ENCODE assay signal across 20 cellular contexts in the genomic region with DNA sequence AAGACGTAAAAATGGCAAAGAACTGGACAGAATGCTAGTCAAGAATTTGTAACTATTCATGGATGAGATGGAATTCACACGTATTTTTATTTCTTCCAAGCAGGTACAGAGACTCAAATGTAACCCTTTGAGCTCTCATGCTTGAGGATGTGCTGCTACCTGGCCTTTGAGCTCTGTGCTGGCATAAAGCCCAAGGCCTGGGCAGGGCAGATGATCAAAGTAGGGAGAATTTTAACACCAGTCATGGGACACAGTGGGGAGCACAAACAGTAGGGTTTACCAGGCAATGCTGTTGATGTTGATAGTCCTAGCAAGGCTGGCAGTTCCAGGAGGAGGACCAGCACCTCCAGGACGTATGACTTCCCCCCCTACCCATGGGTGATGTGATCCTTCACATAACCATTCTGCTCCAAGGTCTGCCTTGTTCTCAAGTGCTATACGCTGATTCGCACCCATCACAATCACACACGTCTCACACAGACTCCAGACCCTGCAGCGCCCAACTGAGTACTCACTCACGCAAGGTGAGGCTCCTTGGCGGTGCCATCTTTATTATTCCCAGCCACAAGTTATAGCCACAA. TPM values are rescaled to one million over a fixed set of nuclear protein-coding genes. Genes with fewer than 3 reads are reported as not detected.
DNase-seq lines count a peak whose midpoint lies in the region; ATAC-seq and TF ChIP-seq lines count a peak whose summit lies in the region.
"Had no signal": no experiment of that assay in that cellular context is flagged by ENCODE, and none has a peak within 500 bp of the region (broad histone marks: within the 10 kb centered on the region; RNA-seq: fewer than 3 reads in every experiment).

No MANE protein-coding gene starts in this region.

- CTCF ChIA-PET in RWPE1 (lab: Yijun Ruan, JAX), result interaction anchor here (1.2 kb wide), 1 partner anchor 39 kb away, joined by 3 read pairs; no protein-coding TSS in a partner anchor
- CTCF ChIA-PET in activated CD8-positive, alpha-beta T cell treated with anti-CD3 and anti-CD28 coated beads, Interleukin-2, amount 10 ng/mL, durations not matched to agents 7 days and 5 days (lab: Charles Lee), result no interaction called here

- no peak for TF ChIP-seq CTCF in RWPE1 (conservative IDR thresholded peaks at IDR 0.05; ENCODE audit: low read depth)
- no peak for TF ChIP-seq CTCF in dorsolateral prefrontal cortex (IDR thresholded peaks at IDR 0.05 in 54 of 56, conservative IDR thresholded peaks at IDR 0.05 in 2 of 56; ENCODE audit: low read depth in 1 of 56, partially characterized antibody in 56 of 56)

- DNase-seq in RWPE1 (ENCODE audit: low spot score) (no peak), dorsolateral prefrontal cortex (peak in 1 of 10 donors; percentile 31), NOMO-1 treated with DMSO at 0.1 percent for 48 hours (lab: John Stamatoyannopoulos, UW; ENCODE audit: unreplicated experiment) (no peak)
- DNase-seq in activated CD8-positive, alpha-beta T cell treated with anti-CD3 and anti-CD28 coated beads, Interleukin-2, amount 10 ng/mL, durations not matched to agents 7 days and 5 days, result no peak
- DNase-seq: activated CD4-positive, alpha-beta T cell treated with anti-CD3 and anti-CD28 coated beads, Interleukin-2, amount 50 U/mL, for 4 hours; activated T-cell treated with anti-CD3 and anti-CD28 coated beads, Interleukin-2, amount 50 U/mL, for 48 hours; CD8-positive, alpha-beta memory T cell; cortex of kidney; GOT3; NCI-H1417 treated with DMSO at 0.1 percent for 48 hours; NCI-H526 treated with DMSO at 0.1 percent for 48 hours; SHP77 treated with DMSO at 0.1 percent for 48 hours; T-helper 1 cell had no signal

- intact Hi-C loops in dorsolateral prefrontal cortex (cut with DNase I), result loop anchor here in 1 of 2 donors (10.0 kb wide), 1 partner anchor 130 kb away; no protein-coding TSS in a partner anchor

- H3K9me3 ChIP-seq in muscle layer of colon (ENCODE audit: low read length), result no peaks in the 10 kb centered on the region
- H3K9me3 ChIP-seq: thyroid gland had no signal

- H3K9ac ChIP-seq in muscle layer of colon (ENCODE audit: low read length), result no peak overlapping the region

- no peaks in the 10 kb centered on the region for H3K27me3 Mint-ChIP-seq in activated CD8-positive, alpha-beta T cell treated with anti-CD3 and anti-CD28 coated beads, Interleukin-2, amount 10 ng/mL, durations not matched to agents 7 days and 5 days (ENCODE audit: low read depth)
- H3K27me3 Mint-ChIP-seq: activated naive CD4-positive, alpha-beta T cell treated with anti-CD3 and anti-CD28 coated beads, Interleukin-2, amount 50 U/mL, for 24 hours; CD8-positive, alpha-beta memory T cell had no signal

- peaks cover 11% of the 10 kb centered on the region for H3K4me1 Mint-ChIP-seq in activated CD8-positive, alpha-beta T cell treated with anti-CD3 and anti-CD28 coated beads, Interleukin-2, amount 10 ng/mL, durations not matched to agents 7 days and 5 days (ENCODE audit: low read depth)

- H3K27ac Mint-ChIP-seq in activated CD8-positive, alpha-beta T cell treated with anti-CD3 and anti-CD28 coated beads, Interleukin-2, amount 10 ng/mL, durations not matched to agents 7 days and 5 days, result no peak overlapping the region
- H3K27ac Mint-ChIP-seq: activated naive CD4-positive, alpha-beta T cell treated with anti-CD3 and anti-CD28 coated beads, Interleukin-2, amount 50 U/mL, for 24 hours; stimulated activated effector memory CD8-positive, alpha-beta T cell treated with anti-CD3 and anti-CD28 coated beads, Interleukin-12 subunit alpha, Interleukin-12 subunit beta, amount 100 ng/mL, for 72 hours had no signal

- H3K4me3 ChIP-seq in dorsolateral prefrontal cortex (no peak overlapping the region), muscle layer of colon (ENCODE audit: low read depth in 1 of 2, low read length in 2 of 2) (no peak overlapping the region)
- H3K4me3 ChIP-seq: thyroid gland had no signal

- no peaks in the 10 kb centered on the region for H3K9me3 Mint-ChIP-seq in activated CD8-positive, alpha-beta T cell treated with anti-CD3 and anti-CD28 coated beads, Interleukin-2, amount 10 ng/mL, durations not matched to agents 7 days and 5 days (ENCODE audit: insufficient read depth)
- H3K9me3 Mint-ChIP-seq: activated naive CD4-positive, alpha-beta T cell treated with anti-CD3 and anti-CD28 coated beads, Interleukin-2, amount 50 U/mL, for 24 hours; CD8-positive, alpha-beta memory T cell; stimulated activated effector memory CD8-positive, alpha-beta T cell treated with anti-CD3 and anti-CD28 coated beads, Interleukin-12 subunit alpha, Interleukin-12 subunit beta, amount 100 ng/mL, for 72 hours had no signal

- POLR2A ChIA-PET in RWPE1 (lab: Yijun Ruan, JAX; ENCODE audit: low non-redundant PET), result interaction anchor here (1.1 kb wide), 1 partner anchor 26 kb away, joined by 3 read pairs; no protein-coding TSS in a partner anchor
- POLR2A ChIA-PET in activated CD8-positive, alpha-beta T cell treated with anti-CD3 and anti-CD28 coated beads, Interleukin-2, amount 10 ng/mL, durations not matched to agents 7 days and 5 days (lab: Charles Lee), result no interaction called here

- H3K27ac ChIP-seq in RWPE1 (0 out of 2 replicates have a peak overlapping the region, but pooled peaks have one; percentile 13), dorsolateral prefrontal cortex (peak overlapping the region in 31 of 59 donors; percentile 1 to 78 (median 46)), muscle layer of colon (ENCODE audit: low read depth, low read length) (peak overlapping the region; percentile 60), temporal lobe (ENCODE audit: low read depth, low read length) (peak overlapping the region; percentile 69)
- H3K27ac ChIP-seq: thyroid gland had no signal

- no peak overlapping the region for H3K4me3 Mint-ChIP-seq in activated CD8-positive, alpha-beta T cell treated with anti-CD3 and anti-CD28 coated beads, Interleukin-2, amount 10 ng/mL, durations not matched to agents 7 days and 5 days
- H3K4me3 Mint-ChIP-seq: activated naive CD4-positive, alpha-beta T cell treated with anti-CD3 and anti-CD28 coated beads, Interleukin-2, amount 50 U/mL, for 24 hours; CD8-positive, alpha-beta memory T cell; stimulated activated effector memory CD8-positive, alpha-beta T cell treated with anti-CD3 and anti-CD28 coated beads, Interleukin-12 subunit alpha, Interleukin-12 subunit beta, amount 100 ng/mL, for 72 hours had no signal

- no peaks in the 10 kb centered on the region for H3K27me3 ChIP-seq in dorsolateral prefrontal cortex
- H3K27me3 ChIP-seq in muscle layer of colon (ENCODE audit: control insufficient read depth in 1 of 2, insufficient read depth in 2 of 2, low read length in 2 of 2), result no peaks in the 10 kb centered on the region
- H3K27me3 ChIP-seq: thyroid gland had no signal

- H3K4me1 ChIP-seq in muscle layer of colon (ENCODE audit: insufficient read depth, low read length), result peaks cover 40% of the 10 kb centered on the region

- H3K36me3 Mint-ChIP-seq in activated CD8-positive, alpha-beta T cell treated with anti-CD3 and anti-CD28 coated beads, Interleukin-2, amount 10 ng/mL, durations not matched to agents 7 days and 5 days (ENCODE audit: low read depth), result peaks cover 43% of the 10 kb centered on the region

- H3K36me3 ChIP-seq in muscle layer of colon (ENCODE audit: insufficient read depth, low read length), result peaks cover 33% of the 10 kb centered on the region

- ATAC-seq in HG02642 (IDR thresholded peaks at IDR 0.05; ENCODE audit: poor library complexity, unreplicated experiment) (no peak), HG02938 (IDR thresholded peaks at IDR 0.05; ENCODE audit: unreplicated experiment) (no peak)
- ATAC-seq in activated CD8-positive, alpha-beta T cell treated with anti-CD3 and anti-CD28 coated beads, Interleukin-2, amount 10 ng/mL, durations not matched to agents 7 days and 5 days, result no peak
- ATAC-seq: stimulated activated effector memory CD8-positive, alpha-beta T cell treated with anti-CD3 and anti-CD28 coated beads, Interleukin-12 subunit alpha, Interleukin-12 subunit beta, amount 100 ng/mL, for 72 hours had no signal

RNA-seq across cellular contexts. Expression of gene DLG5, which starts 48.6 kb away (rescaled TPM):
- total RNA-seq in dorsolateral prefrontal cortex (10 to 100 TPM; 24.0 to 52.8 (median 34.1) TPM), temporal lobe (40.3 TPM)
- 1 to 10 TPM; 3.2 to 3.5 TPM for total RNA-seq in activated CD8-positive, alpha-beta T cell treated with anti-CD3 and anti-CD28 coated beads, Interleukin-2, amount 10 ng/mL, durations not matched to agents 7 days and 5 days

RNA-seq across cellular contexts. Expression of gene POLR3A, which starts 54.1 kb away (rescaled TPM):
- total RNA-seq in dorsolateral prefrontal cortex (10 to 100 TPM; 23.2 to 48.6 (median 36.6) TPM), temporal lobe (39.6 TPM)
- total RNA-seq in activated CD8-positive, alpha-beta T cell treated with anti-CD3 and anti-CD28 coated beads, Interleukin-2, amount 10 ng/mL, durations not matched to agents 7 days and 5 days, result 10 to 100 TPM; 17.0 to 18.5 TPM

RNA-seq across cellular contexts. Expression of gene RPS24, which starts 58.5 kb away (rescaled TPM):
- 100 to 1,000 TPM; 390 to 630 (median 464) TPM for total RNA-seq in dorsolateral prefrontal cortex
- 3,098 TPM for total RNA-seq in temporal lobe
- total RNA-seq in activated CD8-positive, alpha-beta T cell treated with anti-CD3 and anti-CD28 coated beads, Interleukin-2, amount 10 ng/mL, durations not matched to agents 7 days and 5 days, result 1,000 to 10,000 TPM; 1,446 to 1,455 TPM

Comparison
In these comparisons a context has a peak if more than half of its experiments do, and no peak if none do; other contexts are left out.
1. H3K27ac ChIP-seq: peak in every context shown above with its lines; median percentile 69 in temporal lobe; 60 in muscle layer of colon; 46 in dorsolateral prefrontal cortex; 13 in RWPE1.